26 cellular contexts compared by ENCODE assay signal in genomic region chr4:137890802-137891201, GRCh38.
"Had no signal": no experiment of that assay in that cellular context is flagged by ENCODE, and none has a peak within 500 bp of the region (broad histone marks: within the 10 kb centered on the region; RNA-seq: fewer than 3 reads in every experiment).

No MANE protein-coding gene starts in this region.

- H3K4me1 ChIP-seq: stomach, suprapubic skin, testis, thyroid gland, tibial artery, tibial nerve, transverse colon, upper lobe of left lung, upper lobe of right lung, uterus, vagina had no signal

- H3K9me3 ChIP-seq: stomach, suprapubic skin, testis, thoracic aorta, thyroid gland, tibial artery, tibial nerve, transverse colon, upper lobe of left lung, upper lobe of right lung, vagina had no signal

- FAIRE-seq: urothelium cell line had no signal

- DNase-seq: stimulated activated CD4-positive, alpha-beta T cell treated with anti-CD3 and anti-CD28 coated beads, Interleukin-2, amount 100 ng/mL, for 48 hours; stimulated activated CD4-positive, alpha-beta T cell treated with anti-CD3 and anti-CD28 coated beads, Interleukin-4, amount 100 ng/mL, for 1 hour; stimulated activated CD4-positive, alpha-beta T cell treated with anti-CD3 and anti-CD28 coated beads, Interleukin-4, amount 100 ng/mL, for 24 hours; stimulated activated CD4-positive, alpha-beta T cell treated with anti-CD3 and anti-CD28 coated beads, Interleukin-4, amount 100 ng/mL, for 4 hours; stimulated activated CD8-positive, alpha-beta memory T cell treated with anti-CD3 and anti-CD28 coated beads, Interleukin-4, amount 100 ng/mL, for 48 hours; stimulated activated naive B cell treated with anti-CD40 and anti-IgM and Interleukin-4, amounts not matched to agents 10 μg/mL and 1 μg/mL and 100 μg/mL, for 72 hours; stimulated activated naive CD4-positive, alpha-beta T cell; stimulated activated naive CD4-positive, alpha-beta T cell treated with Interleukin-2 at 50 U/mL for 16 hours; stimulated activated naive CD8-positive, alpha-beta T cell treated with anti-CD3 and anti-CD28 coated beads, Interleukin-15, amount 100 ng/mL, for 72 hours; stimulated activated naive CD8-positive, alpha-beta T cell treated with anti-CD3 and anti-CD28 coated beads, Interleukin-15, Interleukin-2, amounts not matched to agents 100 U/mL and 50 U/mL, for 24 hours; stomach; substantia nigra; testis; thyroid gland; tibial artery; transverse colon; upper lobe of left lung; upper lobe of right lung; uterus had no signal

- H3K4me3 ChIP-seq: stomach, suprapubic skin, testis, thoracic aorta, thyroid gland, tibial artery, tibial nerve, transverse colon, upper lobe of left lung, upper lobe of right lung, uterus, vagina had no signal

- H3K27ac ChIP-seq: stomach, suprapubic skin, testis, thoracic aorta, thyroid gland, tibial artery, tibial nerve, transverse colon, upper lobe of left lung, upper lobe of right lung, uterus, vagina had no signal

- ATAC-seq: stimulated activated effector memory CD8-positive, alpha-beta T cell treated with anti-CD3 and anti-CD28 coated beads, Interleukin-12 subunit alpha, Interleukin-12 subunit beta, amount 100 ng/mL, for 72 hours; stimulated activated memory B cell treated with anti-CD40 and anti-IgM and Interleukin-4, amounts not matched to agents 10 μg/mL and 1 μg/mL and 100 μg/mL, for 72 hours; stimulated activated naive B cell treated with anti-CD40 and anti-IgM and Interleukin-4, amounts not matched to agents 10 μg/mL and 1 μg/mL and 100 μg/mL, for 72 hours; stimulated activated naive CD8-positive, alpha-beta T cell treated with anti-CD3 and anti-CD28 coated beads, Interleukin-15, amount 100 ng/mL, for 72 hours; stimulated activated naive CD8-positive, alpha-beta T cell treated with anti-CD3 and anti-CD28 coated beads, Interleukin-15, Interleukin-2, amounts not matched to agents 100 U/mL and 50 U/mL, for 24 hours; upper lobe of right lung had no signal

- H3K36me3 ChIP-seq: stomach, suprapubic skin, thoracic aorta, thyroid gland, tibial artery, tibial nerve, transverse colon, upper lobe of left lung, upper lobe of right lung, uterus, vagina had no signal
